1 cellular context compared by ENCODE assay signal in genomic region chr4:99711657-99712056, GRCh38.
TF ChIP-seq lines count a peak whose summit lies in the region.

No MANE protein-coding gene starts in this region.

TF ChIP-seq in K562, 482 proteins besides CTCF, POLR2A, EP300 and RAD21:
- TF ChIP-seq CCAR2 (IDR thresholded peaks at IDR 0.05; ENCODE audit: low read depth, low read length) (no peak), SOX6 (IDR thresholded peaks at IDR 0.05) (no peak), LCOR (CRISPR knock-in tag; IDR thresholded peaks at IDR 0.05) (no peak), ZFP1 (CRISPR knock-in tag; IDR thresholded peaks at IDR 0.05) (no peak), KDM2B (CRISPR knock-in tag; IDR thresholded peaks at IDR 0.05) (no peak), TFE3 (CRISPR knock-in tag; IDR thresholded peaks at IDR 0.05) (peak; percentile 34), ZKSCAN3 (CRISPR knock-in tag; IDR thresholded peaks at IDR 0.05) (no peak), ZBTB2 (IDR thresholded peaks at IDR 0.05) (no peak)
TF ChIP-seq in K562: peak in this region for 1.
